Comparison of ENCODE assay signal across 9 cellular contexts in the genomic region with DNA sequence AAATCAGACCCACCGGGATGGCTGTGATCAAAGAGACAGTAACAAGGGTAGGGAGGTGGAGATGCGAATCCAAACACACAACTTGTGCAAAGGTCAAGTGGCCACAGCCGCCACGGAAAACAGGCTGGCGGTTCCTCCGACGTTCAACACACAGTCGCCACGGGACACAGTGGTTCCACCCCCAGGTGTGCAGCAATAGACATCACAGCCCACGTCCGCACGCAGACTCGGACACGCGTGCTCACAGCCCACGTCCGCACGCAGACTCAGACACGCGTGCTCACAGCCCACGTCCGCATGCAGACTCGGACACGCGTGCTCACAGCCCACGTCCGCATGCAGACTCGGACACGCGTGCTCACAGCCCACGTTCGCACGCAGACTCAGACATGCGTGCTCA.
DNase-seq lines count a peak whose midpoint lies in the region; ATAC-seq, FAIRE-seq and TF ChIP-seq lines count a peak whose summit lies in the region.
"Had no signal": no experiment of that assay in that cellular context is flagged by ENCODE, and none has a peak within 500 bp of the region (broad histone marks: within the 10 kb centered on the region; RNA-seq: fewer than 3 reads in every experiment).

No MANE protein-coding gene starts in this region.

- no peak overlapping the region for H3K4me3 ChIP-seq in ascending aorta
- H3K4me3 ChIP-seq in subcutaneous abdominal adipose tissue (ENCODE audit: low read depth in 1 of 5, low read length in 5 of 5) = no peak overlapping the region

- peak; percentile 71 for FAIRE-seq in GM12891 (lab: Jason Lieb, UNC)

- no peaks in the 10 kb centered on the region for H3K36me3 ChIP-seq in ascending aorta
- H3K36me3 ChIP-seq in subcutaneous abdominal adipose tissue (ENCODE audit: control insufficient read depth in 5 of 5, insufficient read depth in 5 of 5, low read length in 5 of 5) = peaks cover 0 to 5% (median 0%) of the 10 kb centered on the region in 5 donors

- intact Hi-C loops in ascending aorta (cut with DNase I) = loop anchor here (5.0 kb wide), 1 partner anchor 860 kb away; no protein-coding TSS in a partner anchor

- H3K4me1 ChIP-seq in ascending aorta (peaks cover 41 to 49% of the 10 kb centered on the region in 2 donors), subcutaneous abdominal adipose tissue (ENCODE audit: control insufficient read depth in 5 of 5, insufficient read depth in 5 of 5, low read length in 5 of 5) (peaks cover 25 to 83% (median 67%) of the 10 kb centered on the region in 5 donors)

- H3K9me3 ChIP-seq in ascending aorta = no peaks in the 10 kb centered on the region
- no peaks in the 10 kb centered on the region for H3K9me3 ChIP-seq in subcutaneous abdominal adipose tissue (ENCODE audit: control insufficient read depth in 5 of 5, low read length in 5 of 5)

- DNase-seq in GM12891 (ENCODE audit: insufficient read length, low spot score) (no peak), ascending aorta (ENCODE audit: low spot score in 2 of 2) (no peak), SIG-M5 (lab: John Stamatoyannopoulos, UW) (no peak)
- DNase-seq: activated effector memory CD4-positive, alpha-beta T cell treated with Interleukin-2 at 50 U/mL for 16 hours; C1 segment of cervical spinal cord had no signal

- H3K27ac ChIP-seq in ascending aorta (peak overlapping the region; percentile 63 to 99), layer of hippocampus (ENCODE audit: low read depth, low read length) (peak overlapping the region; percentile 68), subcutaneous abdominal adipose tissue (ENCODE audit: low read depth, low read length) (peak overlapping the region; percentile 79)

- no peak overlapping the region for H3K9ac ChIP-seq in subcutaneous abdominal adipose tissue (ENCODE audit: low read length in 5 of 5)

- H3K27me3 ChIP-seq in ascending aorta (no peaks in the 10 kb centered on the region), layer of hippocampus (ENCODE audit: control insufficient read depth, insufficient read depth, low read length) (no peaks in the 10 kb centered on the region), subcutaneous abdominal adipose tissue (ENCODE audit: control insufficient read depth in 5 of 5, insufficient read depth in 4 of 5, low read length in 5 of 5) (no peaks in the 10 kb centered on the region)

- no peak for TF ChIP-seq POLR2A in GM12891 (IDR thresholded peaks at IDR 0.05; ENCODE audit: low read depth, low read length)

- no peak for TF ChIP-seq CTCF in ascending aorta (IDR thresholded peaks at IDR 0.05)

- ATAC-seq in GM21423 (IDR thresholded peaks at IDR 0.05; ENCODE audit: unreplicated experiment) (no peak), HG03354 (IDR thresholded peaks at IDR 0.05; ENCODE audit: poor library complexity, severe bottlenecking, unreplicated experiment) (no peak)

TF ChIP-seq in GM12891, 5 proteins besides CTCF, POLR2A, EP300 and RAD21:
- TF ChIP-seq TAF1 (IDR thresholded peaks at IDR 0.05; ENCODE audit: low read depth, low read length) = no peak
- TF ChIP-seq POLR2AphosphoS5 (IDR thresholded peaks at IDR 0.05; ENCODE audit: low read depth, low read length) = no peak
- no peak for TF ChIP-seq SPI1 (IDR thresholded peaks at IDR 0.05; ENCODE audit: low read depth, low read length)
- no peak for TF ChIP-seq POU2F2 (IDR thresholded peaks at IDR 0.05; ENCODE audit: low read depth, low read length)
- TF ChIP-seq PAX5 (IDR thresholded peaks at IDR 0.05; ENCODE audit: insufficient read depth, low read length, severe bottlenecking) = no peak
TF ChIP-seq in GM12891: peak in this region for 0.
